8 cellular contexts compared by ENCODE assay signal in the genomic region with DNA sequence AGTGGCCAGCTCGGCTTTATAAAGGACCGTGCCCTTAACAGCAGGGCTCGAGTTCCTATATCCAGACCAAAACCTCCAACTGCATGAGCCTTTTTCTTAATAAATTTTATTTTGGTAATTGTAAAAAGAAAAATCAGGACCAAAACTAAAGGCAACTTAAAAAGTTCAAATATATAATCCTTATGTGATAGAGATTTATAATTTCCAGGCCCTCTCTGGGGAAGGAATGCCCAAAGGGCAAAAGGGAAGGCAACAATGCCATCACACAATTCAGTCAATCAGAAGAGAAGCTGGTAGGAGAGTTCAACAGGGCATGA. TPM values are rescaled to one million over a fixed set of nuclear protein-coding genes. Genes with fewer than 3 reads are reported as not detected.
DNase-seq lines count a peak whose midpoint lies in the region; ATAC-seq and TF ChIP-seq lines count a peak whose summit lies in the region.

No MANE protein-coding gene starts in this region.

- no peak overlapping the region for H3K18ac ChIP-seq in neuronal stem cell (ENCODE audit: low read length)

- peaks cover 5% of the 10 kb centered on the region for H3K27me3 Mint-ChIP-seq in CD4-positive, CD25-positive, alpha-beta regulatory T cell

- no peaks in the 10 kb centered on the region for H3K27me3 ChIP-seq in CD4-positive, CD25-positive, alpha-beta regulatory T cell (ENCODE audit: control insufficient read depth, insufficient read depth, low read length)
- no peaks in the 10 kb centered on the region for H3K27me3 ChIP-seq in duodenal mucosa (ENCODE audit: control insufficient read depth in 1 of 2, insufficient read depth in 2 of 2, low read length in 2 of 2)
- no peaks in the 10 kb centered on the region for H3K27me3 ChIP-seq in neuronal stem cell (ENCODE audit: control insufficient read depth in 3 of 3, insufficient read depth in 3 of 3, low read depth in 1 of 3, low read length in 3 of 3)

- peak overlapping the region; percentile 45 for H2AFZ ChIP-seq in neuronal stem cell (ENCODE audit: low read length)

- TF ChIP-seq POLR2A in NB4 (IDR thresholded peaks at IDR 0.05; ENCODE audit: extremely low read depth, insufficient read length): no peak

- no peaks in the 10 kb centered on the region for H3K9me3 ChIP-seq in CD4-positive, CD25-positive, alpha-beta regulatory T cell (ENCODE audit: control insufficient read depth in 2 of 2, low read length in 2 of 2)
- no peaks in the 10 kb centered on the region for H3K9me3 ChIP-seq in duodenal mucosa (ENCODE audit: control insufficient read depth in 1 of 2, low read length in 2 of 2)
- H3K9me3 ChIP-seq in neuronal stem cell (replicated peaks in 1 of 2; ENCODE audit: control insufficient read depth in 2 of 2, insufficient read depth in 1 of 2, low read depth in 1 of 2, low read length in 2 of 2): no peaks in the 10 kb centered on the region

- H2BK120ac ChIP-seq in neuronal stem cell (ENCODE audit: low read depth, low read length): no peak overlapping the region

- H3K9ac ChIP-seq in duodenal mucosa (ENCODE audit: low read depth in 1 of 2, low read length in 2 of 2) (peak overlapping the region in 1 of 2 donors; percentile 10), neuronal stem cell (ENCODE audit: low read depth, low read length, poor library complexity) (no peak overlapping the region)

- no peak overlapping the region for H3K23ac ChIP-seq in neuronal stem cell (ENCODE audit: low read depth, low read length, poor library complexity)

- H3K79me1 ChIP-seq in neuronal stem cell (ENCODE audit: low read depth, low read length): peaks cover 9% of the 10 kb centered on the region

- H3K4me1 ChIP-seq in CD4-positive, CD25-positive, alpha-beta regulatory T cell (ENCODE audit: control insufficient read depth, insufficient read depth, low read length, poor library complexity, severe bottlenecking): peaks cover 20% of the 10 kb centered on the region
- H3K4me1 ChIP-seq in duodenal mucosa (ENCODE audit: control insufficient read depth in 1 of 2, insufficient read depth in 2 of 2, low read length in 2 of 2) (peaks cover 16 to 19% of the 10 kb centered on the region in 2 donors), neuronal stem cell (ENCODE audit: control insufficient read depth in 2 of 2, insufficient read depth in 1 of 2, low read depth in 1 of 2, low read length in 2 of 2) (peaks cover 4 to 7% of the 10 kb centered on the region in 2 donors)

- no CpG with 5 or more reads among the region's 3 CpGs for WGBS in neuronal stem cell (ENCODE audit: extremely low coverage in 2 of 2, insufficient read length in 2 of 2, insufficient replicate concordance in 1 of 2), 2 donors

- H4K8ac ChIP-seq in neuronal stem cell (ENCODE audit: low read depth, low read length): no peak overlapping the region

- no peak overlapping the region for H3K4ac ChIP-seq in neuronal stem cell (ENCODE audit: low read length)

- no peak overlapping the region for H2AK5ac ChIP-seq in neuronal stem cell (ENCODE audit: low read depth, low read length)

- no peak overlapping the region for H2BK15ac ChIP-seq in neuronal stem cell (ENCODE audit: low read length)

- peak overlapping the region; percentile 90 to 98 (median 94) for H3K4me3 Mint-ChIP-seq in CD4-positive, CD25-positive, alpha-beta regulatory T cell

- H3K4me3 ChIP-seq in CD4-positive, CD25-positive, alpha-beta regulatory T cell (ENCODE audit: low read depth, low read length): peak overlapping the region; percentile 13
- peak overlapping the region; percentile 45 for H3K4me3 ChIP-seq in NB4 (ENCODE audit: low read depth, low read length)
- peak overlapping the region; percentile 79 to 85 for H3K4me3 ChIP-seq in duodenal mucosa (ENCODE audit: low read depth in 1 of 2, low read length in 2 of 2)
- peak overlapping the region in 1 of 2 donors; percentile 79 for H3K4me3 ChIP-seq in neuronal stem cell (ENCODE audit: low read length in 2 of 2)

- peak overlapping the region; percentile 79 for H3K27ac ChIP-seq in CD4-positive, CD25-positive, alpha-beta regulatory T cell (ENCODE audit: insufficient read depth, low read length, poor library complexity, severe bottlenecking)
- H3K27ac ChIP-seq in duodenal mucosa (ENCODE audit: low read depth, low read length): no peak overlapping the region
- no peak overlapping the region for H3K27ac ChIP-seq in neuronal stem cell (replicated peaks; ENCODE audit: low read length)

- no peak for TF ChIP-seq CTCF in NB4 (IDR thresholded peaks at IDR 0.05; ENCODE audit: low read depth, low read length)

- H2BK12ac ChIP-seq in neuronal stem cell (ENCODE audit: low read length): no peak overlapping the region

- DNase-seq in CD4-positive, CD25-positive, alpha-beta regulatory T cell: no peak
- DNase-seq in NB4 (ENCODE audit: low read depth) (no peak), neuronal stem cell (ENCODE audit: low spot score) (no peak), NCI-H510A (lab: John Stamatoyannopoulos, UW) (no peak), NCI-H2081 (lab: John Stamatoyannopoulos, UW) (no peak), OCI-M2 (lab: John Stamatoyannopoulos, UW; ENCODE audit: unreplicated experiment) (no peak), COLO668 (lab: John Stamatoyannopoulos, UW; ENCODE audit: unreplicated experiment) (no peak)

- H2BK5ac ChIP-seq in neuronal stem cell (ENCODE audit: low read length): no peak overlapping the region

- peaks cover 22 to 51% (median 28%) of the 10 kb centered on the region in 4 donors for H3K4me1 Mint-ChIP-seq in CD4-positive, CD25-positive, alpha-beta regulatory T cell

- H3K36me3 Mint-ChIP-seq in CD4-positive, CD25-positive, alpha-beta regulatory T cell: peaks cover 9% of the 10 kb centered on the region

- H4K91ac ChIP-seq in neuronal stem cell (ENCODE audit: low read depth, low read length, poor library complexity): no peak overlapping the region

- peaks cover 36% of the 10 kb centered on the region for H3K36me3 ChIP-seq in CD4-positive, CD25-positive, alpha-beta regulatory T cell (ENCODE audit: control insufficient read depth, insufficient read depth, low read length)
- peaks cover 28 to 60% of the 10 kb centered on the region in 2 donors for H3K36me3 ChIP-seq in duodenal mucosa (ENCODE audit: control insufficient read depth in 1 of 2, insufficient read depth in 2 of 2, low read length in 2 of 2)
- H3K36me3 ChIP-seq in neuronal stem cell (replicated peaks in 1 of 2; ENCODE audit: control insufficient read depth in 2 of 2, insufficient read depth in 2 of 2, low read length in 2 of 2): peaks cover 47 to 72% of the 10 kb centered on the region in 2 donors

- no peak overlapping the region for H3K4me2 ChIP-seq in neuronal stem cell (ENCODE audit: insufficient read depth, low read length, poor library complexity, severe bottlenecking)

- H3K14ac ChIP-seq in neuronal stem cell (ENCODE audit: low read length): no peak overlapping the region

- H3K27ac Mint-ChIP-seq in CD4-positive, CD25-positive, alpha-beta regulatory T cell: peak overlapping the region; percentile 88 to 95 (median 92)

- ATAC-seq in CD4-positive, CD25-positive, alpha-beta regulatory T cell (ENCODE audit: low read depth in 2 of 2): no peak

- no peaks in the 10 kb centered on the region for H3K9me3 Mint-ChIP-seq in CD4-positive, CD25-positive, alpha-beta regulatory T cell

RNA-seq across cellular contexts. Expression of a gene that starts 0.4 kb away (rescaled TPM):
- 33.7 TPM for total RNA-seq in CD4-positive, CD25-positive, alpha-beta regulatory T cell
- polyA plus RNA-seq in CD4-positive, CD25-positive, alpha-beta regulatory T cell: 10 to 100 TPM; 13.0 to 14.8 (median 14.1) TPM
- 17.5 TPM for polyA plus RNA-seq in neuronal stem cell (2013, experiment 1 of 2)
- 17.9 TPM for polyA plus RNA-seq in neuronal stem cell (2013, experiment 2 of 2)

RNA-seq across cellular contexts. Expression of a gene that starts 6.2 kb away (rescaled TPM):
- total RNA-seq in CD4-positive, CD25-positive, alpha-beta regulatory T cell: 20.0 TPM
- polyA plus RNA-seq in CD4-positive, CD25-positive, alpha-beta regulatory T cell: 10 to 100 TPM; 36.8 to 42.3 (median 40.0) TPM
- 20.4 TPM for polyA plus RNA-seq in neuronal stem cell (2013, experiment 1 of 2)
- polyA plus RNA-seq in neuronal stem cell (2013, experiment 2 of 2): 19.4 TPM

RNA-seq across cellular contexts. Expression of a gene that starts 16.5 kb away (rescaled TPM):
- total RNA-seq in CD4-positive, CD25-positive, alpha-beta regulatory T cell: 0.44 TPM
- 1 to 10 TPM in 3 of 4 donors, under 1 TPM in 1; 0.86 to 1.5 (median 1.2) TPM for polyA plus RNA-seq in CD4-positive, CD25-positive, alpha-beta regulatory T cell
- 0.06 TPM for polyA plus RNA-seq in neuronal stem cell (2013, experiment 1 of 2)
- 0.07 TPM for polyA plus RNA-seq in neuronal stem cell (2013, experiment 2 of 2)

RNA-seq across cellular contexts. Expression of a gene that starts 17.1 kb away (rescaled TPM):
- total RNA-seq in CD4-positive, CD25-positive, alpha-beta regulatory T cell: 145 TPM
- polyA plus RNA-seq in CD4-positive, CD25-positive, alpha-beta regulatory T cell: 10 to 100 TPM in 3 of 4 donors, 1 to 10 TPM in 1; 9.7 to 16.1 (median 12.0) TPM
- polyA plus RNA-seq in neuronal stem cell (2013, experiment 1 of 2): 82.2 TPM
- polyA plus RNA-seq in neuronal stem cell (2013, experiment 2 of 2): 80.0 TPM

RNA-seq across cellular contexts. Expression of a gene that starts 24.3 kb away (rescaled TPM):
- total RNA-seq in CD4-positive, CD25-positive, alpha-beta regulatory T cell: 108 TPM
- 100 to 1,000 TPM; 122 to 154 (median 142) TPM for polyA plus RNA-seq in CD4-positive, CD25-positive, alpha-beta regulatory T cell
- polyA plus RNA-seq in neuronal stem cell (2013, experiment 1 of 2): 23.5 TPM
- polyA plus RNA-seq in neuronal stem cell (2013, experiment 2 of 2): 23.9 TPM
